In genomic region chr13:40618581-40619478, GRCh38 we compare ENCODE assay signal across 17 cellular contexts. TPM values are rescaled to one million over a fixed set of nuclear protein-coding genes. Genes with fewer than 3 reads are reported as not detected.
A peak's percentile ranks its signal among the peaks of the same experiment; 100 is the strongest.
DNase-seq lines count a peak whose midpoint lies in the region; ATAC-seq and TF ChIP-seq lines count a peak whose summit lies in the region.
"Had no signal": no experiment of that assay in that cellular context is flagged by ENCODE, and none has a peak within 500 bp of the region (broad histone marks: within the 10 kb centered on the region; RNA-seq: fewer than 3 reads in every experiment).

No MANE protein-coding gene starts in this region.

- peaks cover 90% of the 10 kb centered on the region for H3K4me1 Mint-ChIP-seq in activated T-cell treated with anti-CD3 and anti-CD28 coated beads, Interleukin-2, amount 50 U/mL, for 72 hours (ENCODE audit: low read depth)
- H3K4me1 Mint-ChIP-seq in activated CD4-positive, alpha-beta memory T cell treated with anti-CD3 and anti-CD28 coated beads for 36 hours (ENCODE audit: low read depth): peaks cover 86% of the 10 kb centered on the region
- H3K4me1 Mint-ChIP-seq in stimulated activated naive CD8-positive, alpha-beta T cell treated with anti-CD3 and anti-CD28 coated beads, Interleukin-15, amount 100 ng/mL, for 72 hours: peaks cover 90% of the 10 kb centered on the region

- peaks cover 0 to 42% of the 10 kb centered on the region in 2 donors for H3K4me1 ChIP-seq in right atrium auricular region

- ATAC-seq in activated T-cell treated with anti-CD3 and anti-CD28 coated beads, Interleukin-2, amount 50 U/mL, for 72 hours (replicated peaks in 1 of 2): peak; percentile 21 to 26
- ATAC-seq in stimulated activated naive CD8-positive, alpha-beta T cell treated with anti-CD3 and anti-CD28 coated beads, Interleukin-15, amount 100 ng/mL, for 72 hours: no peak
- no peak for ATAC-seq in GM21390 (IDR thresholded peaks at IDR 0.05; ENCODE audit: unreplicated experiment)

- H3K27me3 Mint-ChIP-seq in activated T-cell treated with anti-CD3 and anti-CD28 coated beads, Interleukin-2, amount 50 U/mL, for 72 hours (ENCODE audit: low read depth): no peaks in the 10 kb centered on the region
- no peaks in the 10 kb centered on the region for H3K27me3 Mint-ChIP-seq in activated CD4-positive, alpha-beta memory T cell treated with anti-CD3 and anti-CD28 coated beads for 36 hours
- no peaks in the 10 kb centered on the region for H3K27me3 Mint-ChIP-seq in stimulated activated naive CD8-positive, alpha-beta T cell treated with anti-CD3 and anti-CD28 coated beads, Interleukin-15, amount 100 ng/mL, for 72 hours

- no peaks in the 10 kb centered on the region for H3K27me3 ChIP-seq in right atrium auricular region
- H3K27me3 ChIP-seq: Peyer's patch had no signal

- H3K36me3 ChIP-seq in right atrium auricular region: no peaks in the 10 kb centered on the region
- H3K36me3 ChIP-seq: Peyer's patch had no signal

- no peaks in the 10 kb centered on the region for H3K9me3 ChIP-seq in right atrium auricular region
- H3K9me3 ChIP-seq: Peyer's patch had no signal

- intact Hi-C loops in activated CD4-positive, alpha-beta memory T cell treated with anti-CD3 and anti-CD28 coated beads for 36 hours (cut with micrococcal nuclease): no loop called here

- H3K27ac Mint-ChIP-seq in activated T-cell treated with anti-CD3 and anti-CD28 coated beads, Interleukin-2, amount 50 U/mL, for 72 hours: peak overlapping the region; percentile 81
- peak overlapping the region; percentile 84 for H3K27ac Mint-ChIP-seq in activated CD4-positive, alpha-beta memory T cell treated with anti-CD3 and anti-CD28 coated beads for 36 hours
- peak overlapping the region in 1 of 2 donors; percentile 59 for H3K27ac Mint-ChIP-seq in stimulated activated naive CD8-positive, alpha-beta T cell treated with anti-CD3 and anti-CD28 coated beads, Interleukin-15, amount 100 ng/mL, for 72 hours

- H3K36me3 Mint-ChIP-seq in activated T-cell treated with anti-CD3 and anti-CD28 coated beads, Interleukin-2, amount 50 U/mL, for 72 hours (ENCODE audit: insufficient read depth in 2 of 2): peaks cover 0 to 9% of the 10 kb centered on the region in 2 donors
- H3K36me3 Mint-ChIP-seq in activated CD4-positive, alpha-beta memory T cell treated with anti-CD3 and anti-CD28 coated beads for 36 hours: peaks cover 14% of the 10 kb centered on the region

- no peak overlapping the region for H3K27ac ChIP-seq in right atrium auricular region
- H3K27ac ChIP-seq: Peyer's patch had no signal

- POLR2A ChIA-PET in activated CD4-positive, alpha-beta memory T cell treated with anti-CD3 and anti-CD28 coated beads for 36 hours (lab: Charles Lee): interaction anchor here (1.2 to 1.8 kb wide), 2 partner anchors 45 to 47 kb away, joined by 4 to 5 read pairs; no protein-coding TSS in a partner anchor

- H3K9me3 Mint-ChIP-seq in activated T-cell treated with anti-CD3 and anti-CD28 coated beads, Interleukin-2, amount 50 U/mL, for 72 hours: no peaks in the 10 kb centered on the region
- H3K9me3 Mint-ChIP-seq in activated CD4-positive, alpha-beta memory T cell treated with anti-CD3 and anti-CD28 coated beads for 36 hours: no peaks in the 10 kb centered on the region
- H3K9me3 Mint-ChIP-seq in stimulated activated naive CD8-positive, alpha-beta T cell treated with anti-CD3 and anti-CD28 coated beads, Interleukin-15, amount 100 ng/mL, for 72 hours: peaks cover 0 to 4% of the 10 kb centered on the region in 2 donors
- H3K9me3 Mint-ChIP-seq: endodermal cell had no signal

- peak overlapping the region; percentile 20 to 80 for H3K4me3 Mint-ChIP-seq in activated T-cell treated with anti-CD3 and anti-CD28 coated beads, Interleukin-2, amount 50 U/mL, for 72 hours
- peak overlapping the region; percentile 24 for H3K4me3 Mint-ChIP-seq in activated CD4-positive, alpha-beta memory T cell treated with anti-CD3 and anti-CD28 coated beads for 36 hours
- peak overlapping the region; percentile 25 to 38 for H3K4me3 Mint-ChIP-seq in stimulated activated naive CD8-positive, alpha-beta T cell treated with anti-CD3 and anti-CD28 coated beads, Interleukin-15, amount 100 ng/mL, for 72 hours
- H3K4me3 Mint-ChIP-seq: endodermal cell had no signal

- H3K4me3 ChIP-seq in right atrium auricular region: no peak overlapping the region
- H3K4me3 ChIP-seq: Peyer's patch had no signal

- no peak for TF ChIP-seq CTCF in right atrium auricular region (IDR thresholded peaks at IDR 0.05)

- CTCF ChIA-PET in activated CD4-positive, alpha-beta memory T cell treated with anti-CD3 and anti-CD28 coated beads for 36 hours (lab: Charles Lee): interaction anchor here (0.7 kb wide), 1 partner anchor 49 kb away, joined by 3 read pairs; no protein-coding TSS in a partner anchor

- DNase-seq in activated T-cell treated with anti-CD3 and anti-CD28 coated beads, Interleukin-2, amount 50 U/mL, for 72 hours: no peak
- no peak for DNase-seq in activated T-cell treated with anti-CD3 and anti-CD28 coated beads, Interleukin-2, amount 50 U/mL, for 48 hours
- DNase-seq in activated CD4-positive, alpha-beta memory T cell treated with anti-CD3 and anti-CD28 coated beads for 36 hours: peak; percentile 33
- DNase-seq in iris pigment epithelial cell (ENCODE audit: low read depth) (peak; percentile 79), right atrium auricular region (ENCODE audit: low spot score) (no peak), dermis blood vessel endothelial cell (no peak)
- DNase-seq in stimulated activated naive CD8-positive, alpha-beta T cell treated with anti-CD3 and anti-CD28 coated beads, Interleukin-15, amount 100 ng/mL, for 72 hours: no peak
- DNase-seq: central memory CD4-positive, alpha-beta T cell; COR-L47; endodermal cell; hypothalamus; left cardiac atrium; NCI-H2081; NCI-H526 treated with DMSO at 0.1 percent for 48 hours; Peyer's patch; stimulated activated naive CD4-positive, alpha-beta T cell treated with Interleukin-2 at 50 U/mL for 16 hours had no signal

RNA-seq across cellular contexts. Expression of gene FOXO1, which starts 47.6 kb away (rescaled TPM):
- 10 to 100 TPM; 47.0 to 56.9 TPM for total RNA-seq in activated T-cell treated with anti-CD3 and anti-CD28 coated beads, Interleukin-2, amount 50 U/mL, for 72 hours
- 10 to 100 TPM; 34.2 to 34.5 TPM for total RNA-seq in activated CD4-positive, alpha-beta memory T cell treated with anti-CD3 and anti-CD28 coated beads for 36 hours
- total RNA-seq in right atrium auricular region (10 to 100 TPM; 17.3 to 32.7 TPM), dermis blood vessel endothelial cell (35.4 and 60.4 TPM in 2 replicates)

Comparison
In these comparisons a context has a peak if more than half of its experiments do, and no peak if none do; other contexts are left out.
1. ATAC-seq: peak in activated T-cell treated with anti-CD3 and anti-CD28 coated beads, Interleukin-2, amount 50 U/mL, for 72 hours (2 of 2); none in stimulated activated naive CD8-positive, alpha-beta T cell treated with anti-CD3 and anti-CD28 coated beads, Interleukin-15, amount 100 ng/mL, for 72 hours (single experiment) and GM21390 (single experiment).
2. DNase-seq: peak in activated CD4-positive, alpha-beta memory T cell treated with anti-CD3 and anti-CD28 coated beads for 36 hours (single experiment) and iris pigment epithelial cell (single experiment); none in activated T-cell treated with anti-CD3 and anti-CD28 coated beads, Interleukin-2, amount 50 U/mL, for 72 hours (0 of 2), activated T-cell treated with anti-CD3 and anti-CD28 coated beads, Interleukin-2, amount 50 U/mL, for 48 hours (0 of 2), stimulated activated naive CD8-positive, alpha-beta T cell treated with anti-CD3 and anti-CD28 coated beads, Interleukin-15, amount 100 ng/mL, for 72 hours (0 of 2), right atrium auricular region (single experiment) and dermis blood vessel endothelial cell (single experiment).
3. Peak in every context shown above with its lines, with median percentiles within 50 percentile points of each other: H3K4me3 Mint-ChIP-seq.